In the genomic region with DNA sequence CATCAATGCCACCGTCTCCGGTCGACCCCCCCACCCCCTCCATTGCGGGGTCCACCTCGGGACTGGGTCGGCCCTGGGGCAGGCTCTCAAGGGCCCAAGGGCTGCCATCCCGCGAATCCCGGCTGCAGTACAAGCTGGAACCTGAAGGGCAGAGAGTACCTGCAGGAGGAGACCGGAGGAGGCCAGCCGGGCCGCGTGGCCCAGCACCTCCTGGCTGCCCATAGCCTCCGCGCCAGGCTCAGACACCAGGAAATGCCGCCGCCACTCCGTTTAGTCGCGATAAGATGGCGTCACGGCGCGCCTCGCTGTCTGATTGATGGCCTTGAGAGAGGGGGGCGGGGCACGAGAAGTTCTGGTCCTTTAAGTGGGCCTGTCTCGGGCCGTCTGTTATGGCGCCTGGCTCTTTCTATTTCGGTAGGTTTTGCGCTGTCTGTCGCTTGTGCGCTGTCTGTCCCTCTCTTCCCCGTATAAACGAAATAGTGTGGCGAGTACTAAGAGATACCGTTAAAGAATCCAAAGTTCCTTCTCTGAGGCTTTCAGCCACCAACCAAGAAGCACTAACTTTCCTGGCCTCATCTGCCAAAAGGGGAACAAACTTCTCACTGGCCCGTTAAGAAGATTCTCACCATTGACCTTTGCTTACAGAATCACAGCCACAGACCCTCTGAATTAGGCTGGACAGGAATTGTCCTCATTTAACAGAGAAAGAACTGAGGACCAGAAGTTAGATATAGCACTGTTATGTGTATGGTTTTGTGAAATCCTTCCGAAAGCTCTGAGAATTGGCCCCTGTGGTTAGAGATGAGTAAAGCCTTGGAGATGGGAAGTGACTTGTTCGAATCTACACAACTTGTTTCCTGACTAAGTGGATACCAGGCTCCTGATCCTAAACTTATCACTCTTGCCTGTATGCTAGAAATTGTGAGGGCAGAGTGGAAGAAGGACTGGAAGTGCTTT, we compare ENCODE assay signal across 1 cellular context.
TF ChIP-seq lines count a peak whose summit lies in the region.

A gene with protein sequence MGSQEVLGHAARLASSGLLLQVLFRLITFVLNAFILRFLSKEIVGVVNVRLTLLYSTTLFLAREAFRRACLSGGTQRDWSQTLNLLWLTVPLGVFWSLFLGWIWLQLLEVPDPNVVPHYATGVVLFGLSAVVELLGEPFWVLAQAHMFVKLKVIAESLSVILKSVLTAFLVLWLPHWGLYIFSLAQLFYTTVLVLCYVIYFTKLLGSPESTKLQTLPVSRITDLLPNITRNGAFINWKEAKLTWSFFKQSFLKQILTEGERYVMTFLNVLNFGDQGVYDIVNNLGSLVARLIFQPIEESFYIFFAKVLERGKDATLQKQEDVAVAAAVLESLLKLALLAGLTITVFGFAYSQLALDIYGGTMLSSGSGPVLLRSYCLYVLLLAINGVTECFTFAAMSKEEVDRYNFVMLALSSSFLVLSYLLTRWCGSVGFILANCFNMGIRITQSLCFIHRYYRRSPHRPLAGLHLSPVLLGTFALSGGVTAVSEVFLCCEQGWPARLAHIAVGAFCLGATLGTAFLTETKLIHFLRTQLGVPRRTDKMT (minus strand): TSS at position 257 of the 957 bp plus-strand sequence. CDS start 35 bp downstream, at position 222.

TF ChIP-seq in HepG2, 621 proteins besides CTCF, POLR2A, EP300 and RAD21 (continued from another document and continues in another):
- TF ChIP-seq ZNF441 (CRISPR knock-in tag; IDR thresholded peaks at IDR 0.05; ENCODE audit: borderline replicate concordance): 0 out of 2 replicates have a peak, but pooled peaks have one; percentile 30
- peak; percentile 83 for TF ChIP-seq PHF21A (CRISPR knock-in tag; IDR thresholded peaks at IDR 0.05)
- TF ChIP-seq, protein P1, sequence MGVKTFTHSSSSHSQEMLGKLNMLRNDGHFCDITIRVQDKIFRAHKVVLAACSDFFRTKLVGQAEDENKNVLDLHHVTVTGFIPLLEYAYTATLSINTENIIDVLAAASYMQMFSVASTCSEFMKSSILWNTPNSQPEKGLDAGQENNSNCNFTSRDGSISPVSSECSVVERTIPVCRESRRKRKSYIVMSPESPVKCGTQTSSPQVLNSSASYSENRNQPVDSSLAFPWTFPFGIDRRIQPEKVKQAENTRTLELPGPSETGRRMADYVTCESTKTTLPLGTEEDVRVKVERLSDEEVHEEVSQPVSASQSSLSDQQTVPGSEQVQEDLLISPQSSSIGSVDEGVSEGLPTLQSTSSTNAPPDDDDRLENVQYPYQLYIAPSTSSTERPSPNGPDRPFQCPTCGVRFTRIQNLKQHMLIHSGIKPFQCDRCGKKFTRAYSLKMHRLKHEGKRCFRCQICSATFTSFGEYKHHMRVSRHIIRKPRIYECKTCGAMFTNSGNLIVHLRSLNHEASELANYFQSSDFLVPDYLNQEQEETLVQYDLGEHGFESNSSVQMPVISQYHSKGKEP (CRISPR knock-in tag; IDR thresholded peaks at IDR 0.05): 0 out of 2 replicates have a peak, but pooled peaks have one; percentile 34
- peak in 1 of 2 experiments; percentile 91; a peak in 2 of 4 replicates for TF ChIP-seq HMGXB4 (CRISPR knock-in tag; IDR thresholded peaks at IDR 0.05; ENCODE audit: borderline replicate concordance in 1 of 2, low read depth in 1 of 2)
- TF ChIP-seq MIER3 (CRISPR knock-in tag; IDR thresholded peaks at IDR 0.05; ENCODE audit: borderline replicate concordance): peak; percentile 87; the same call in 1 of the 2 replicates
- TF ChIP-seq ZNF556 (CRISPR knock-in tag; IDR thresholded peaks at IDR 0.05; ENCODE audit: borderline replicate concordance): peak; percentile 86
- TF ChIP-seq CHD2 (IDR thresholded peaks at IDR 0.05; ENCODE audit: low read depth, low read length): peak; percentile 56; the same call in 1 of the 2 replicates
- TF ChIP-seq FOXC1 (CRISPR knock-in tag; IDR thresholded peaks at IDR 0.05; ENCODE audit: borderline replicate concordance): no peak; the same call in none of the 2 replicates
- peak; percentile 10 for TF ChIP-seq ZEB1 (IDR thresholded peaks at IDR 0.05; ENCODE audit: insufficient replicate concordance, low read depth)
- no peak for TF ChIP-seq XBP1 (CRISPR knock-in tag; IDR thresholded peaks at IDR 0.05)
- TF ChIP-seq YY1 (IDR thresholded peaks at IDR 0.05; ENCODE audit: insufficient read depth, insufficient replicate concordance, low read depth, low read length): peak; percentile 90
- TF ChIP-seq, protein P2, sequence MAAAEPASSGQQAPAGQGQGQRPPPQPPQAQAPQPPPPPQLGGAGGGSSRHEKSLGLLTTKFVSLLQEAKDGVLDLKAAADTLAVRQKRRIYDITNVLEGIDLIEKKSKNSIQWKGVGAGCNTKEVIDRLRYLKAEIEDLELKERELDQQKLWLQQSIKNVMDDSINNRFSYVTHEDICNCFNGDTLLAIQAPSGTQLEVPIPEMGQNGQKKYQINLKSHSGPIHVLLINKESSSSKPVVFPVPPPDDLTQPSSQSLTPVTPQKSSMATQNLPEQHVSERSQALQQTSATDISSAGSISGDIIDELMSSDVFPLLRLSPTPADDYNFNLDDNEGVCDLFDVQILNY (CRISPR knock-in tag; conservative IDR thresholded peaks at IDR 0.05): peak; percentile 80
- 0 out of 2 replicates have a peak, but pooled peaks have one; percentile 12 for TF ChIP-seq RXRB (CRISPR knock-in tag; IDR thresholded peaks at IDR 0.05; ENCODE audit: borderline replicate concordance)
- TF ChIP-seq ATF7 (IDR thresholded peaks at IDR 0.05): no peak
- 0 out of 2 replicates have a peak, but pooled peaks have one; percentile 21 for TF ChIP-seq ATF7 (CRISPR knock-in tag; IDR thresholded peaks at IDR 0.05)
- TF ChIP-seq ZSCAN29 (CRISPR knock-in tag; conservative IDR thresholded peaks at IDR 0.05): peak; percentile 82; the same call in 1 of the 2 replicates
- TF ChIP-seq ZBTB26 (CRISPR knock-in tag; IDR thresholded peaks at IDR 0.05; ENCODE audit: borderline replicate concordance): 0 out of 2 replicates have a peak, but pooled peaks have one; percentile 28
- TF ChIP-seq POGZ (CRISPR knock-in tag; IDR thresholded peaks at IDR 0.05): peak; percentile 89
- no peak for TF ChIP-seq WIZ (CRISPR knock-in tag; IDR thresholded peaks at IDR 0.05)
- TF ChIP-seq, protein P3, sequence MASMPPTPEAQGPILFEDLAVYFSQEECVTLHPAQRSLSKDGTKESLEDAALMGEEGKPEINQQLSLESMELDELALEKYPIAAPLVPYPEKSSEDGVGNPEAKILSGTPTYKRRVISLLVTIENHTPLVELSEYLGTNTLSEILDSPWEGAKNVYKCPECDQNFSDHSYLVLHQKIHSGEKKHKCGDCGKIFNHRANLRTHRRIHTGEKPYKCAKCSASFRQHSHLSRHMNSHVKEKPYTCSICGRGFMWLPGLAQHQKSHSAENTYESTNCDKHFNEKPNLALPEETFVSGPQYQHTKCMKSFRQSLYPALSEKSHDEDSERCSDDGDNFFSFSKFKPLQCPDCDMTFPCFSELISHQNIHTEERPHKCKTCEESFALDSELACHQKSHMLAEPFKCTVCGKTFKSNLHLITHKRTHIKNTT (CRISPR knock-in tag; IDR thresholded peaks at IDR 0.05): no peak
- TF ChIP-seq NFATC3 (CRISPR knock-in tag; IDR thresholded peaks at IDR 0.05): 0 out of 2 replicates have a peak, but pooled peaks have one; percentile 55
- TF ChIP-seq RBFOX2 (IDR thresholded peaks at IDR 0.05; ENCODE audit: low read depth, low read length): peak; percentile 93
- TF ChIP-seq ZFP36L1 (CRISPR knock-in tag; IDR thresholded peaks at IDR 0.05): peak; percentile 36; the same call in 1 of the 2 replicates
- TF ChIP-seq SRY (CRISPR knock-in tag; IDR thresholded peaks at IDR 0.05): 0 out of 2 replicates have a peak, but pooled peaks have one; percentile 42
- peak; percentile 34; the same call in 1 of the 2 replicates for TF ChIP-seq ZBTB21 (CRISPR knock-in tag; IDR thresholded peaks at IDR 0.05)
- TF ChIP-seq BRCA1 (CRISPR knock-in tag; IDR thresholded peaks at IDR 0.05): no peak
- no peak for TF ChIP-seq ZBTB39 (CRISPR knock-in tag; IDR thresholded peaks at IDR 0.05)
- TF ChIP-seq RNF219 (CRISPR knock-in tag; IDR thresholded peaks at IDR 0.05): 0 out of 2 replicates have a peak, but pooled peaks have one; percentile 63
- 0 out of 2 replicates have a peak, but pooled peaks have one; percentile 59 for TF ChIP-seq ZSCAN9 (CRISPR knock-in tag; IDR thresholded peaks at IDR 0.05; ENCODE audit: borderline replicate concordance)
- no peak for TF ChIP-seq MTA3 (CRISPR knock-in tag; IDR thresholded peaks at IDR 0.05)
- TF ChIP-seq SALL1 (CRISPR knock-in tag; IDR thresholded peaks at IDR 0.05): peak; percentile 88
- peak; percentile 97 for TF ChIP-seq KDM5A (IDR thresholded peaks at IDR 0.05; ENCODE audit: borderline replicate concordance, low read length)
- TF ChIP-seq ZNF33A (CRISPR knock-in tag; IDR thresholded peaks at IDR 0.05; ENCODE audit: borderline replicate concordance): 0 out of 2 replicates have a peak, but pooled peaks have one; percentile 77
- no peak; the same call in 1 of the 2 replicates for TF ChIP-seq KLF15 (CRISPR knock-in tag; IDR thresholded peaks at IDR 0.05; ENCODE audit: borderline replicate concordance)
- 0 out of 2 replicates have a peak, but pooled peaks have one; percentile 35 for TF ChIP-seq SMAD9 (CRISPR knock-in tag; IDR thresholded peaks at IDR 0.05)
- TF ChIP-seq, protein P4, sequence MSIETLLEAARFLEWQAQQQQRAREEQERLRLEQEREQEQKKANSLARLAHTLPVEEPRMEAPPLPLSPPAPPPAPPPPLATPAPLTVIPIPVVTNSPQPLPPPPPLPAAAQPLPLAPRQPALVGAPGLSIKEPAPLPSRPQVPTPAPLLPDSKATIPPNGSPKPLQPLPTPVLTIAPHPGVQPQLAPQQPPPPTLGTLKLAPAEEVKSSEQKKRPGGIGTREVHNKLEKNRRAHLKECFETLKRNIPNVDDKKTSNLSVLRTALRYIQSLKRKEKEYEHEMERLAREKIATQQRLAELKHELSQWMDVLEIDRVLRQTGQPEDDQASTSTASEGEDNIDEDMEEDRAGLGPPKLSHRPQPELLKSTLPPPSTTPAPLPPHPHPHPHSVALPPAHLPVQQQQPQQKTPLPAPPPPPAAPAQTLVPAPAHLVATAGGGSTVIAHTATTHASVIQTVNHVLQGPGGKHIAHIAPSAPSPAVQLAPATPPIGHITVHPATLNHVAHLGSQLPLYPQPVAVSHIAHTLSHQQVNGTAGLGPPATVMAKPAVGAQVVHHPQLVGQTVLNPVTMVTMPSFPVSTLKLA (IDR thresholded peaks at IDR 0.05): peak; percentile 67
- TF ChIP-seq KDM4B (CRISPR knock-in tag; IDR thresholded peaks at IDR 0.05): peak; percentile 75; the same call in 1 of the 2 replicates
- TF ChIP-seq SPEN (CRISPR knock-in tag; IDR thresholded peaks at IDR 0.05; ENCODE audit: low read depth): peak; percentile 85; the same call in 1 of the 2 replicates
- 0 out of 2 replicates have a peak, but pooled peaks have one; percentile 33 for TF ChIP-seq ZNF839 (CRISPR knock-in tag; IDR thresholded peaks at IDR 0.05; ENCODE audit: borderline replicate concordance)
- TF ChIP-seq ZNF282 (IDR thresholded peaks at IDR 0.05; ENCODE audit: partially characterized antibody): no peak
